In genomic region chr12:76135456-76135855, GRCh38 we compare ENCODE assay signal across 25 cellular contexts.
"Had no signal": no experiment of that assay in that cellular context is flagged by ENCODE, and none has a peak within 500 bp of the region (broad histone marks: within the 10 kb centered on the region; RNA-seq: fewer than 3 reads in every experiment).

No MANE protein-coding gene starts in this region.

- H3K4me3 ChIP-seq: coronary artery, esophagus squamous epithelium, neural progenitor cell, right lobe of liver, suprapubic skin, transverse colon, upper lobe of right lung, uterus had no signal

- H3K27ac Mint-ChIP-seq: nephron; neural progenitor cell; progenitor cell of endocrine pancreas; stimulated activated naive CD8-positive, alpha-beta T cell treated with anti-CD3 and anti-CD28 coated beads, Interleukin-15, amount 100 ng/mL, for 72 hours had no signal

- H3K36me3 Mint-ChIP-seq: neural progenitor cell had no signal

- H3K4me1 Mint-ChIP-seq: naive thymus-derived CD4-positive, alpha-beta T cell; nephron; neural progenitor cell; stimulated activated naive CD8-positive, alpha-beta T cell treated with anti-CD3 and anti-CD28 coated beads, Interleukin-15, amount 100 ng/mL, for 72 hours had no signal

- H3K79me2 ChIP-seq: parathyroid adenoma had no signal

- H3K27ac ChIP-seq: coronary artery, esophagus squamous epithelium, neural progenitor cell, parathyroid adenoma, right lobe of liver, suprapubic skin, transverse colon, upper lobe of right lung, uterus had no signal

- ATAC-seq: naive thymus-derived CD4-positive, alpha-beta T cell; right lobe of liver; stimulated activated naive CD8-positive, alpha-beta T cell treated with anti-CD3 and anti-CD28 coated beads, Interleukin-15, amount 100 ng/mL, for 72 hours; upper lobe of right lung had no signal

- FAIRE-seq: endometrium, keratinocyte, small intestine had no signal

- H3K4me2 ChIP-seq: neural progenitor cell had no signal

- H3K27me3 Mint-ChIP-seq: progenitor cell of endocrine pancreas had no signal

- H3K27me3 ChIP-seq: esophagus squamous epithelium, neural progenitor cell, right lobe of liver, suprapubic skin, transverse colon, upper lobe of right lung, uterus had no signal

- H3K4me3 Mint-ChIP-seq: naive thymus-derived CD4-positive, alpha-beta T cell; nephron; neural progenitor cell; stimulated activated naive CD8-positive, alpha-beta T cell treated with anti-CD3 and anti-CD28 coated beads, Interleukin-15, amount 100 ng/mL, for 72 hours had no signal

- H3K36me3 ChIP-seq: esophagus squamous epithelium, neural progenitor cell, right lobe of liver, suprapubic skin, transverse colon, upper lobe of right lung, uterus had no signal

- H3K4me1 ChIP-seq: esophagus squamous epithelium, neural progenitor cell, parathyroid adenoma, right lobe of liver, suprapubic skin, transverse colon, upper lobe of right lung, uterus had no signal

- H2AFZ ChIP-seq: neural progenitor cell, parathyroid adenoma had no signal

- DNase-seq: dermis blood vessel endothelial cell; effector memory CD4-positive, alpha-beta T cell; erythroblast; esophagus squamous epithelium; foreskin melanocyte; mesenchymal stem cell; midbrain; naive thymus-derived CD4-positive, alpha-beta T cell; right lobe of liver; small intestine; stimulated activated CD4-positive, alpha-beta T cell treated with anti-CD3 and anti-CD28 coated beads, Interleukin-15, amount 100 ng/mL, for 24 hours; stimulated activated CD4-positive, alpha-beta T cell treated with anti-CD3 and anti-CD28 coated beads, Interleukin-2, amount 100 ng/mL, for 48 hours; stimulated activated naive CD4-positive, alpha-beta T cell; stimulated activated naive CD8-positive, alpha-beta T cell treated with anti-CD3 and anti-CD28 coated beads, Interleukin-15, amount 100 ng/mL, for 72 hours; transverse colon; upper lobe of right lung; uterus had no signal

- H3K9me3 ChIP-seq: esophagus squamous epithelium, suprapubic skin, transverse colon, upper lobe of right lung, uterus had no signal
